Comparison of ENCODE assay signal across 1 cellular context in the genomic region with DNA sequence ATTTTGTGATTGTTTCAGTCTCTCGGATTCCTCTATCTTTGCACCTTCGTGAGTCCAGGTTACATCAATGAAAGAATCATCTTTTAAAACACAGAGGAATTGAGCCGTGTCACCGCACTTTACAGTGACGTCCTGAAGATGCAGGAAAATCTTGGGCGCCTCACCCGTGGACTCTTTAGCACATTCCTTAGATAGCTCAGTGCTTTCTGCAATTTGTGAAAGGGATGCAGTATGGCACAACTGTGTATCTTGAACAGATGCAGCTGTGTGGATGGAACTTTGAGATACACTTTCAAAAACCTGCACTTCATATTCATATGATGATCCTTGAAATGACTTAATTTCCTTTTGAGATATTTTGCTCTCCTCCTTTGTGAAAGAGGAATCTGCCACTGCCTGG.
TF ChIP-seq lines count a peak whose summit lies in the region.

No MANE protein-coding gene starts in this region.

TF ChIP-seq in SK-N-SH treated with all-trans-retinoic acid at 6 μM for 48 hours, 23 proteins besides CTCF, POLR2A, EP300 and RAD21 (continued from another document):
- TF ChIP-seq, protein P1, sequence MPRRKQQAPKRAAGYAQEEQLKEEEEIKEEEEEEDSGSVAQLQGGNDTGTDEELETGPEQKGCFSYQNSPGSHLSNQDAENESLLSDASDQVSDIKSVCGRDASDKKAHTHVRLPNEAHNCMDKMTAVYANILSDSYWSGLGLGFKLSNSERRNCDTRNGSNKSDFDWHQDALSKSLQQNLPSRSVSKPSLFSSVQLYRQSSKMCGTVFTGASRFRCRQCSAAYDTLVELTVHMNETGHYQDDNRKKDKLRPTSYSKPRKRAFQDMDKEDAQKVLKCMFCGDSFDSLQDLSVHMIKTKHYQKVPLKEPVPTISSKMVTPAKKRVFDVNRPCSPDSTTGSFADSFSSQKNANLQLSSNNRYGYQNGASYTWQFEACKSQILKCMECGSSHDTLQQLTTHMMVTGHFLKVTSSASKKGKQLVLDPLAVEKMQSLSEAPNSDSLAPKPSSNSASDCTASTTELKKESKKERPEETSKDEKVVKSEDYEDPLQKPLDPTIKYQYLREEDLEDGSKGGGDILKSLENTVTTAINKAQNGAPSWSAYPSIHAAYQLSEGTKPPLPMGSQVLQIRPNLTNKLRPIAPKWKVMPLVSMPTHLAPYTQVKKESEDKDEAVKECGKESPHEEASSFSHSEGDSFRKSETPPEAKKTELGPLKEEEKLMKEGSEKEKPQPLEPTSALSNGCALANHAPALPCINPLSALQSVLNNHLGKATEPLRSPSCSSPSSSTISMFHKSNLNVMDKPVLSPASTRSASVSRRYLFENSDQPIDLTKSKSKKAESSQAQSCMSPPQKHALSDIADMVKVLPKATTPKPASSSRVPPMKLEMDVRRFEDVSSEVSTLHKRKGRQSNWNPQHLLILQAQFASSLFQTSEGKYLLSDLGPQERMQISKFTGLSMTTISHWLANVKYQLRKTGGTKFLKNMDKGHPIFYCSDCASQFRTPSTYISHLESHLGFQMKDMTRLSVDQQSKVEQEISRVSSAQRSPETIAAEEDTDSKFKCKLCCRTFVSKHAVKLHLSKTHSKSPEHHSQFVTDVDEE (CRISPR knock-in tag; IDR thresholded peaks at IDR 0.05) = no peak
- no peak for TF ChIP-seq ZC3H10 (CRISPR knock-in tag; IDR thresholded peaks at IDR 0.05)
- no peak for TF ChIP-seq TOX (CRISPR knock-in tag; IDR thresholded peaks at IDR 0.05; ENCODE audit: borderline replicate concordance)
- no peak for TF ChIP-seq CSDC2 (CRISPR knock-in tag; IDR thresholded peaks at IDR 0.05)
- no peak for TF ChIP-seq PPARA (CRISPR knock-in tag; IDR thresholded peaks at IDR 0.05; ENCODE audit: borderline replicate concordance)
- TF ChIP-seq ZNF565 (CRISPR knock-in tag; conservative IDR thresholded peaks at IDR 0.05; ENCODE audit: low read depth) = no peak
- TF ChIP-seq BACH2 (CRISPR knock-in tag; IDR thresholded peaks at IDR 0.05; ENCODE audit: borderline replicate concordance) = no peak
- TF ChIP-seq, protein P2, sequence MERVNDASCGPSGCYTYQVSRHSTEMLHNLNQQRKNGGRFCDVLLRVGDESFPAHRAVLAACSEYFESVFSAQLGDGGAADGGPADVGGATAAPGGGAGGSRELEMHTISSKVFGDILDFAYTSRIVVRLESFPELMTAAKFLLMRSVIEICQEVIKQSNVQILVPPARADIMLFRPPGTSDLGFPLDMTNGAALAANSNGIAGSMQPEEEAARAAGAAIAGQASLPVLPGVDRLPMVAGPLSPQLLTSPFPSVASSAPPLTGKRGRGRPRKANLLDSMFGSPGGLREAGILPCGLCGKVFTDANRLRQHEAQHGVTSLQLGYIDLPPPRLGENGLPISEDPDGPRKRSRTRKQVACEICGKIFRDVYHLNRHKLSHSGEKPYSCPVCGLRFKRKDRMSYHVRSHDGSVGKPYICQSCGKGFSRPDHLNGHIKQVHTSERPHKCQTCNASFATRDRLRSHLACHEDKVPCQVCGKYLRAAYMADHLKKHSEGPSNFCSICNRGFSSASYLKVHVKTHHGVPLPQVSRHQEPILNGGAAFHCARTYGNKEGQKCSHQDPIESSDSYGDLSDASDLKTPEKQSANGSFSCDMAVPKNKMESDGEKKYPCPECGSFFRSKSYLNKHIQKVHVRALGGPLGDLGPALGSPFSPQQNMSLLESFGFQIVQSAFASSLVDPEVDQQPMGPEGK (CRISPR knock-in tag; IDR thresholded peaks at IDR 0.05; ENCODE audit: borderline replicate concordance) = no peak
- TF ChIP-seq, protein P3, sequence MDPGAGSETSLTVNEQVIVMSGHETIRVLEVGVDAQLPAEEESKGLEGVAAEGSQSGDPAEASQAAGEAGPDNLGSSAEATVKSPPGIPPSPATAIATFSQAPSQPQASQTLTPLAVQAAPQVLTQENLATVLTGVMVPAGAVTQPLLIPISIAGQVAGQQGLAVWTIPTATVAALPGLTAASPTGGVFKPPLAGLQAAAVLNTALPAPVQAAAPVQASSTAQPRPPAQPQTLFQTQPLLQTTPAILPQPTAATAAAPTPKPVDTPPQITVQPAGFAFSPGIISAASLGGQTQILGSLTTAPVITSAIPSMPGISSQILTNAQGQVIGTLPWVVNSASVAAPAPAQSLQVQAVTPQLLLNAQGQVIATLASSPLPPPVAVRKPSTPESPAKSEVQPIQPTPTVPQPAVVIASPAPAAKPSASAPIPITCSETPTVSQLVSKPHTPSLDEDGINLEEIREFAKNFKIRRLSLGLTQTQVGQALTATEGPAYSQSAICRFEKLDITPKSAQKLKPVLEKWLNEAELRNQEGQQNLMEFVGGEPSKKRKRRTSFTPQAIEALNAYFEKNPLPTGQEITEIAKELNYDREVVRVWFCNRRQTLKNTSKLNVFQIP (CRISPR knock-in tag; IDR thresholded peaks at IDR 0.05; ENCODE audit: borderline replicate concordance, low read depth) = no peak
- TF ChIP-seq ESRRG (CRISPR knock-in tag; IDR thresholded peaks at IDR 0.05) = no peak
- no peak for TF ChIP-seq ZFP30 (CRISPR knock-in tag; IDR thresholded peaks at IDR 0.05)
- TF ChIP-seq RARB (CRISPR knock-in tag; IDR thresholded peaks at IDR 0.05) = no peak
- TF ChIP-seq SNAI2 (CRISPR knock-in tag; IDR thresholded peaks at IDR 0.05) = no peak
